In the genomic region with DNA sequence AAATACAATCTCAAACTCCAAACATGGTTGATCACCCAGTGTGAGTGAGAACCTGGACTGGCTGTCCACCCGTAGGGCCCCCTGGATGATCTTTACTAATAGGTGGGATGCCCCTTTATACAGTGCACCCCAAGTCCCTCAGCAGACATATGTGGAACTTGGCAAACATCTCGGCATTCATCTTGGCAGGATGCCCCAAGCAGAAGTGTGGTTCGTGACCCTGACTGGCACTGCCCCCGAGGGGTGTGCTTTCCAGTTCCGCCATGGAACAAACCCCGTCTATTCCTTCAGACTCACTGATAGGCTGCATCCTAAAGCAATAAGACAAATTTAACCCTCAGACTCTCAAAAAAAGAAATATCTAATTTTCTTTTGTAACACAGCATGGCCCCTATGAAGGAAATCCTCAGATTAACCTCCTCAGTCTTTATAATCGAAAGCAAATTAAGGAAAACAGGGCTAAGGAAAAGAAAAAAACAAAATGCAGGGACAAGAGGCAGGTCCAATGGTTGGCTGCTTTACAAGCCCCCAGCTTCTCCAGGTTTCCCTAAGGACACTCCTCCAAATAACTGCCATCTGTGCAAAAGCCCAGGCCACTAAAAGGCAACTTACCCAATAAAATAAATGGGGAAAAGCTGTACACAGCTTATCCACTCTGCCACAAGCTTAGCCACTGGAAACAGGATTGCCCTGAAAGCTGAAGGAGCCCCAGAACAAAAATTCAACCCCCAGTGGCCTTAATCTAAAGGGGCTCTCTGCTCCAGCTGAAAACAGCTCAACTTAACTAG, we compare ENCODE assay signal across 2 cellular contexts.
TF ChIP-seq lines count a peak whose summit lies in the region.

No MANE protein-coding gene starts in this region.

TF ChIP-seq in HEK293, 187 proteins besides CTCF, POLR2A, EP300 and RAD21:
- TF ChIP-seq REPIN1 (tag by site-specific recombination; IDR thresholded peaks at IDR 0.05; ENCODE audit: low read depth) (no peak), FEZF1 (tag by site-specific recombination; IDR thresholded peaks at IDR 0.05) (peak; percentile 59), ZNF335 (tag by site-specific recombination; conservative IDR thresholded peaks at IDR 0.05) (no peak), ZNF214 (tag by site-specific recombination; IDR thresholded peaks at IDR 0.05; ENCODE audit: borderline replicate concordance) (no peak)

TF ChIP-seq in endothelial cell of umbilical vein, 7 proteins besides CTCF, POLR2A, EP300 and RAD21:
- TF ChIP-seq MYC (IDR thresholded peaks at IDR 0.05; ENCODE audit: low read depth, low read length): no peak
